In genomic region chr17:50465635-50466034, GRCh38 we compare ENCODE assay signal across 25 cellular contexts. TPM values are rescaled to one million over a fixed set of nuclear protein-coding genes. Genes with fewer than 3 reads are reported as not detected.
"Had no signal": no experiment of that assay in that cellular context is flagged by ENCODE, and none has a peak within 500 bp of the region (broad histone marks: within the 10 kb centered on the region; RNA-seq: fewer than 3 reads in every experiment).

No MANE protein-coding gene starts in this region.

- H3K27me3 ChIP-seq: right lobe of liver, vagina had no signal

- ATAC-seq: heart right ventricle; natural killer cell; psoas muscle; stimulated activated effector memory CD8-positive, alpha-beta T cell treated with anti-CD3 and anti-CD28 coated beads, Interleukin-12 subunit alpha, Interleukin-12 subunit beta, amount 100 ng/mL, for 72 hours; upper lobe of right lung had no signal

- H2AFZ ChIP-seq: parathyroid adenoma had no signal

- H3K4me3 ChIP-seq: dorsolateral prefrontal cortex, heart right ventricle, psoas muscle, right lobe of liver, tibial artery, upper lobe of right lung, vagina had no signal

- H3K9me3 Mint-ChIP-seq: natural killer cell; stimulated activated effector memory CD8-positive, alpha-beta T cell treated with anti-CD3 and anti-CD28 coated beads, Interleukin-12 subunit alpha, Interleukin-12 subunit beta, amount 100 ng/mL, for 72 hours; stimulated activated naive CD8-positive, alpha-beta T cell treated with anti-CD3 and anti-CD28 coated beads, Interleukin-15, Interleukin-2, amounts not matched to agents 100 ng/mL and 50 ng/mL, for 24 hours had no signal

- H3K9ac ChIP-seq: parathyroid adenoma had no signal

- H3K9me3 ChIP-seq: heart right ventricle, psoas muscle, right lobe of liver, tibial artery, upper lobe of right lung, vagina had no signal

- H3K27ac ChIP-seq: heart right ventricle, parathyroid adenoma, psoas muscle, tibial artery, upper lobe of right lung, vagina had no signal

- H3K36me3 Mint-ChIP-seq: natural killer cell; stimulated activated effector memory CD8-positive, alpha-beta T cell treated with anti-CD3 and anti-CD28 coated beads, Interleukin-12 subunit alpha, Interleukin-12 subunit beta, amount 100 ng/mL, for 72 hours had no signal

- H3K27ac Mint-ChIP-seq: natural killer cell; stimulated activated effector memory CD8-positive, alpha-beta T cell treated with anti-CD3 and anti-CD28 coated beads, Interleukin-12 subunit alpha, Interleukin-12 subunit beta, amount 100 ng/mL, for 72 hours; stimulated activated naive CD8-positive, alpha-beta T cell treated with anti-CD3 and anti-CD28 coated beads, Interleukin-15, Interleukin-2, amounts not matched to agents 100 ng/mL and 50 ng/mL, for 24 hours had no signal

- H3K79me2 ChIP-seq: parathyroid adenoma had no signal

- DNase-seq: cortex of kidney; effector CD8-positive, alpha-beta T cell; heart right ventricle; hypothalamus; kidney glomerular epithelial cell; natural killer cell; occipital lobe; retina; stimulated activated CD4-positive, alpha-beta T cell treated with anti-CD3 and anti-CD28 coated beads, Interleukin-4, amount 100 ng/mL, for 1 hour; stimulated activated CD8-positive, alpha-beta memory T cell treated with anti-CD3 and anti-CD28 coated beads, Interleukin-4, amount 100 ng/mL, for 48 hours; tibial artery; upper lobe of right lung had no signal

- H3K36me3 ChIP-seq: right lobe of liver, vagina had no signal

- H3K4me3 Mint-ChIP-seq: natural killer cell; stimulated activated effector memory CD8-positive, alpha-beta T cell treated with anti-CD3 and anti-CD28 coated beads, Interleukin-12 subunit alpha, Interleukin-12 subunit beta, amount 100 ng/mL, for 72 hours; stimulated activated naive CD8-positive, alpha-beta T cell treated with anti-CD3 and anti-CD28 coated beads, Interleukin-15, Interleukin-2, amounts not matched to agents 100 ng/mL and 50 ng/mL, for 24 hours had no signal

RNA-seq across cellular contexts. Expression of gene CHAD, which starts 3.0 kb away (rescaled TPM):
- total RNA-seq: esophagus mucosa, fibroblast of lung, frontal cortex, mononuclear cell, myocyte, occipital lobe, upper lobe of right lung, vagina had no signal
- polyA plus RNA-seq: fibroblast of lung had no signal

RNA-seq across cellular contexts. Expression of gene MYCBPAP, which starts 42.6 kb away (rescaled TPM):
- total RNA-seq: vagina had no signal
- polyA plus RNA-seq: liver had no signal
